In the genomic region with DNA sequence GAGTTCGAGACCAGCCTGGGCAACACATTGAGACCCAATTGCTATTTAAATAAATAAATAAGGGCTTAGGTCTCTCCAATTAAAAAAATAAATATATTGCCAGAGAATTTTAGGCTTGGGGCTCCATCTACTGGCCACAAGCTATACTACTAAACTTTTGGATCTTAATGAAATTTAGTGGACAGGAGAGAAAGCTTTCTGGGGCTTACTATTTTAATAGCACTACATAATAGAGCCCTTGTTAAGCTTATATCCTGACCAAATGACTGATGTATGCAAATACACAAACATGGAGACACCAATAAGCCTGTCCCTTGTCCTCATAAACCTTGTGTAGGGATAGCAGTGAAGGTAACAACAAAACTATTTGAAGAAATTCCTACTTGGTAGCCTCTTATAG, we compare ENCODE assay signal across 7 cellular contexts. TPM values are rescaled to one million over a fixed set of nuclear protein-coding genes. Genes with fewer than 3 reads are reported as not detected.
DNase-seq lines count a peak whose midpoint lies in the region; FAIRE-seq and TF ChIP-seq lines count a peak whose summit lies in the region.

No MANE protein-coding gene starts in this region.

- FAIRE-seq in G401.6 (lab: Jason Lieb, UNC) (peak; percentile 76), bronchial epithelial cell (lab: Jason Lieb, UNC) (no peak)

- H3K27me3 ChIP-seq in bronchial epithelial cell (ENCODE audit: control insufficient read depth, insufficient read depth, low read length) (no peaks in the 10 kb centered on the region), neural progenitor cell (no peaks in the 10 kb centered on the region)

- no peak overlapping the region for H3K27ac ChIP-seq in neural progenitor cell

- no peaks in the 10 kb centered on the region for H3K79me2 ChIP-seq in neural progenitor cell (ENCODE audit: low read depth)

- no peak overlapping the region for H3K4me3 Mint-ChIP-seq in neural progenitor cell
- no peak overlapping the region for H3K4me3 Mint-ChIP-seq in T-helper 2 cell treated with Interferon-gamma antibody and Interleukin-4, amounts not matched to agents 5 μg/mL and 100 μg/mL, for 36 hours

- H3K9me3 ChIP-seq in neural progenitor cell (ENCODE audit: low read depth) = no peaks in the 10 kb centered on the region

- no peaks in the 10 kb centered on the region for H3K27me3 Mint-ChIP-seq in neural progenitor cell (ENCODE audit: insufficient read depth, low read depth)
- H3K27me3 Mint-ChIP-seq in T-helper 2 cell treated with Interferon-gamma antibody and Interleukin-4, amounts not matched to agents 5 μg/mL and 100 μg/mL, for 36 hours (ENCODE audit: low read depth) = no peaks in the 10 kb centered on the region

- H3K4me1 Mint-ChIP-seq in neural progenitor cell = no peaks in the 10 kb centered on the region
- H3K4me1 Mint-ChIP-seq in T-helper 2 cell treated with Interferon-gamma antibody and Interleukin-4, amounts not matched to agents 5 μg/mL and 100 μg/mL, for 36 hours (ENCODE audit: low read depth) = no peaks in the 10 kb centered on the region

- peaks cover 35% of the 10 kb centered on the region for H3K36me3 ChIP-seq in bronchial epithelial cell (ENCODE audit: control insufficient read depth, insufficient read depth, low read length)
- peaks cover 51% of the 10 kb centered on the region for H3K36me3 ChIP-seq in neural progenitor cell

- peak; percentile 42 for DNase-seq in M059J (ENCODE audit: low read depth)
- peak; percentile 21 for DNase-seq in bronchial epithelial cell (ENCODE audit: low read depth)
- DNase-seq in neural progenitor cell (ENCODE audit: low spot score) = no peak
- no peak for DNase-seq in stimulated activated CD8-positive, alpha-beta memory T cell treated with anti-CD3 and anti-CD28 coated beads, Interleukin-4, amount 100 ng/mL, for 48 hours
- no peak for DNase-seq in COLO668 (lab: John Stamatoyannopoulos, UW; ENCODE audit: unreplicated experiment)
- DNase-seq in T-helper 2 cell treated with Interferon-gamma antibody and Interleukin-4, amounts not matched to agents 5 μg/mL and 100 μg/mL, for 36 hours (ENCODE audit: low spot score) = no peak

- no peaks in the 10 kb centered on the region for H3K4me1 ChIP-seq in neural progenitor cell

- peaks cover 25% of the 10 kb centered on the region for H3F3A ChIP-seq in neural progenitor cell (ENCODE audit: low read depth)

- H4K20me1 ChIP-seq in neural progenitor cell (ENCODE audit: low read depth) = no peaks in the 10 kb centered on the region

- H3K4me3 ChIP-seq in bronchial epithelial cell (ENCODE audit: low read depth, low read length) = no peak overlapping the region
- no peak overlapping the region for H3K4me3 ChIP-seq in neural progenitor cell

- H3K4me2 ChIP-seq in neural progenitor cell = no peak overlapping the region

- no peak overlapping the region for H3K9ac ChIP-seq in neural progenitor cell

- no peak overlapping the region for H3K27ac Mint-ChIP-seq in neural progenitor cell
- no peak overlapping the region for H3K27ac Mint-ChIP-seq in T-helper 2 cell treated with Interferon-gamma antibody and Interleukin-4, amounts not matched to agents 5 μg/mL and 100 μg/mL, for 36 hours

- no peaks in the 10 kb centered on the region for H3K9me3 Mint-ChIP-seq in neural progenitor cell
- H3K9me3 Mint-ChIP-seq in T-helper 2 cell treated with Interferon-gamma antibody and Interleukin-4, amounts not matched to agents 5 μg/mL and 100 μg/mL, for 36 hours = no peaks in the 10 kb centered on the region

- peak; percentile 27 for TF ChIP-seq CTCF in bronchial epithelial cell (IDR thresholded peaks at IDR 0.05; ENCODE audit: insufficient read depth, low read length, severe bottlenecking)
- peak; percentile 66 for TF ChIP-seq CTCF in neural progenitor cell (IDR thresholded peaks at IDR 0.05)

- no peak overlapping the region for H2AFZ ChIP-seq in neural progenitor cell (replicated peaks)

- H3K36me3 Mint-ChIP-seq in neural progenitor cell = peaks cover 27% of the 10 kb centered on the region
- peaks cover 55% of the 10 kb centered on the region for H3K36me3 Mint-ChIP-seq in T-helper 2 cell treated with Interferon-gamma antibody and Interleukin-4, amounts not matched to agents 5 μg/mL and 100 μg/mL, for 36 hours (ENCODE audit: low read depth)

RNA-seq across cellular contexts. Expression of gene CCT3, which starts 18.4 kb away (rescaled TPM):
- 406 and 432 TPM in 2 replicates for total RNA-seq in M059J (2014; rRNA removed; shearing (Covaris generic))
- total RNA-seq in bronchial epithelial cell (281 and 377 TPM in 2 replicates), neural progenitor cell (ENCODE audit: low replicate concordance) (434 and 523 TPM in 2 replicates)

RNA-seq across cellular contexts. Expression of gene TSACC, which starts 18.7 kb away (rescaled TPM):
- not detected in 2 replicates for total RNA-seq in M059J (2014; rRNA removed; shearing (Covaris generic))
- total RNA-seq in bronchial epithelial cell = 0.77 TPM in 1 of 2 replicates, not detected in the other
- 0.87 TPM in 1 of 2 replicates, not detected in the other for total RNA-seq in neural progenitor cell (ENCODE audit: low replicate concordance)

RNA-seq across cellular contexts. Expression of gene VHLL, which starts 20.6 kb away (rescaled TPM):
- total RNA-seq in M059J (2014; rRNA removed; shearing (Covaris generic)) = not detected in 2 replicates
- total RNA-seq in bronchial epithelial cell (0.26 and 0.77 TPM in 2 replicates), neural progenitor cell (ENCODE audit: low replicate concordance) (0.34 TPM in 1 of 2 replicates, not detected in the other)

RNA-seq across cellular contexts. Expression of gene GLMP, which starts 24.2 kb away (rescaled TPM):
- 95.1 and 99.0 TPM in 2 replicates for total RNA-seq in M059J (2014; rRNA removed; shearing (Covaris generic))
- total RNA-seq in bronchial epithelial cell (26.9 and 34.2 TPM in 2 replicates), neural progenitor cell (ENCODE audit: low replicate concordance) (38.7 and 52.3 TPM in 2 replicates)

RNA-seq across cellular contexts. Expression of gene TMEM79, which starts 35.5 kb away (rescaled TPM):
- 2.1 and 2.2 TPM in 2 replicates for total RNA-seq in M059J (2014; rRNA removed; shearing (Covaris generic))
- total RNA-seq in bronchial epithelial cell (7.1 and 30.7 TPM in 2 replicates), neural progenitor cell (ENCODE audit: low replicate concordance) (1.7 and 3.2 TPM in 2 replicates)

Comparison
In these comparisons a context has a peak if more than half of its experiments do, and no peak if none do; other contexts are left out.
1. DNase-seq: peak in M059J (single experiment) and bronchial epithelial cell (single experiment); none in neural progenitor cell (single experiment), stimulated activated CD8-positive, alpha-beta memory T cell treated with anti-CD3 and anti-CD28 coated beads, Interleukin-4, amount 100 ng/mL, for 48 hours (single experiment), COLO668 (single experiment) and T-helper 2 cell treated with Interferon-gamma antibody and Interleukin-4, amounts not matched to agents 5 μg/mL and 100 μg/mL, for 36 hours (single experiment).